ENCODE assay signal across 1 cellular context in the genomic region with DNA sequence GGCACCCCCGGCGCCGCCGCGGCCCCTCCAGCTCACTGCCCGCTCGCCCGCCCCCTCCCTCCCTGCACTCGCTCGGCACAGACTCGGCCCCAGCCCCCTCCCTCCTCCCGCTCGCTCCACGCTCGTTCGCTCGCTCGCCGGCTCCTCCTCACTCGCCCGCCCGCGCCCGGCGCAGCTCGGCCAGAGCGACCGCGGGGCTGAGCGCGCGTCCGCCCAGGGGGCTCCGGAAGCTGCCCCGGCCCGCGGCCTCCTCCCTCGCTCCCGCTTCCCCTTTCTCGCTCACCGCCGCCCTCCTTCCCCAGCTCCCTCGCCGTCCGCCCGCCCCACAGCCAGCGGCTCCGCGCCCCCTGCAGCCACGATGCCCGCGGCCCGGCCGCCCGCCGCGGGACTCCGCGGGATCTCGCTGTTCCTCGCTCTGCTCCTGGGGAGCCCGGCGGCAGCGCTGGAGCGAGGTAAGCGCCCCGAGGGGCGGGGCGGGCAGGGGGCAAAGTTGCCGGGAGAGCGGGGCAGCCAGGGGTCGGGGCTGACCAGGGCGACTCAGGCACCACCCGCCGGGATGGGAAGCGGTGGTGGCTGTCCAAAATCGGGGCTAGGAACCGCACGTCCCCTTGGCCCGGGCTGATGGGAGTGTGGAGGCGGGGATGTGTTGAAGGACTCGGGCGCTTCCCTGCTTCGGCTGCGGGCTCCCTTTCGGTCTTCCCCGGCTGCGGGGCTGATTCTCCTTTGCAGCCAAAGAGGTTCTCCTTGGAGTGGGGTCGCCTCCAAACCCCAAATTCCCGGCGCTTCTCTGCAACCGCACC.
TF ChIP-seq lines count a peak whose summit lies in the region.

Gene SEZ6L, plus strand, starts transcription at position 151 of the 800 bp plus-strand sequence. Its CDS starts 208 bp downstream, at position 359.

TF ChIP-seq in IMR-90, 13 proteins besides CTCF, POLR2A, EP300 and RAD21 (continued from another document):
- TF ChIP-seq, protein P1, sequence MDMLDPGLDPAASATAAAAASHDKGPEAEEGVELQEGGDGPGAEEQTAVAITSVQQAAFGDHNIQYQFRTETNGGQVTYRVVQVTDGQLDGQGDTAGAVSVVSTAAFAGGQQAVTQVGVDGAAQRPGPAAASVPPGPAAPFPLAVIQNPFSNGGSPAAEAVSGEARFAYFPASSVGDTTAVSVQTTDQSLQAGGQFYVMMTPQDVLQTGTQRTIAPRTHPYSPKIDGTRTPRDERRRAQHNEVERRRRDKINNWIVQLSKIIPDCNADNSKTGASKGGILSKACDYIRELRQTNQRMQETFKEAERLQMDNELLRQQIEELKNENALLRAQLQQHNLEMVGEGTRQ (IDR thresholded peaks at IDR 0.05; ENCODE audit: low read depth, low read length) = no peak
- no peak for TF ChIP-seq MAFK (IDR thresholded peaks at IDR 0.05; ENCODE audit: low read depth, low read length)
- TF ChIP-seq NFE2L2 (IDR thresholded peaks at IDR 0.05; ENCODE audit: low read depth, low read length) = no peak
- no peak for TF ChIP-seq ELK1 (IDR thresholded peaks at IDR 0.05; ENCODE audit: borderline replicate concordance, low read depth, low read length)
